ENCODE assay signal across 20 cellular contexts in the genomic region with DNA sequence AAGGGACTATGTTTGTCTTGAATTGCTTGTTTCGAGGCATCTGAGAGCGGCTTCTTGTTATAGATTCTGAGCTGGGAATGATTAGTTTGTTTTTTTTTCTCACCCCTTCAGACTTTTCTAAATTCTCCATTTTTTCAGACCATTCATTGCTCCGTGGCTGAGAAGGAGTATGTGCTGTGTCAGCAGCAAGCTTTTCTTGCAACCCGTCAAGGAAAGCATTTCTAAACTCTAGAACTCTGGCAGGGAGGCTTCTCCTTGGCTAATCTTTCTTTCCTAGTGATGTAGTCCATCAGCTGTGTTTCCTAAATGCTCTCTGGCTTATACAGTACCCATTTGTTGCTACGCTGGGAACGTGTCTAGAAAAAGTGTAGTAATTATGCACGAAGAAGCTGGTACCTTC.
"Had no signal": no experiment of that assay in that cellular context is flagged by ENCODE, and none has a peak within 500 bp of the region (broad histone marks: within the 10 kb centered on the region; RNA-seq: fewer than 3 reads in every experiment).

No MANE protein-coding gene starts in this region.

- H3K9me3 ChIP-seq: lower lobe of right lung, prostate gland, right atrium auricular region had no signal

- H3K27ac Mint-ChIP-seq: activated CD4-positive, alpha-beta memory T cell treated with anti-CD3 and anti-CD28 coated beads for 36 hours; activated CD4-positive, alpha-beta T cell treated with anti-CD3 and anti-CD28 coated beads for 36 hours; activated naive CD8-positive, alpha-beta T cell; activated T-helper 1 cell treated with anti-CD3 and anti-CD28 coated beads, Interleukin-12 subunit alpha, Interleukin-12 subunit beta, Interleukin-2, Interleukin-4 antibody, amounts not matched to agents 30 ng/mL and 10 ng/mL and 1 ng/mL, durations not matched to agents 14 hours and 24 hours and 36 hours; WTC11 had no signal

- H3K27me3 Mint-ChIP-seq: activated CD4-positive, alpha-beta memory T cell treated with anti-CD3 and anti-CD28 coated beads for 36 hours; activated CD4-positive, alpha-beta T cell treated with anti-CD3 and anti-CD28 coated beads for 36 hours; activated naive CD8-positive, alpha-beta T cell had no signal

- H3K27ac ChIP-seq: cardiac muscle cell, epithelial cell of prostate, lower lobe of right lung, prostate gland, right atrium auricular region, SK-N-MC had no signal

- H3K36me3 Mint-ChIP-seq: WTC11 had no signal

- DNase-seq: activated CD4-positive, alpha-beta memory T cell treated with anti-CD3 and anti-CD28 coated beads for 36 hours; activated CD4-positive, alpha-beta T cell treated with anti-CD3 and anti-CD28 coated beads for 36 hours; activated T-cell treated with anti-CD3 and anti-CD28 coated beads for 4 hours; amniotic stem cell; dorsolateral prefrontal cortex; lower lobe of right lung; midbrain; nephron progenitor cell; occipital lobe; stimulated activated naive CD8-positive, alpha-beta T cell treated with anti-CD3 and anti-CD28 coated beads, Interleukin-15, Interleukin-2, amounts not matched to agents 100 U/mL and 50 U/mL, for 24 hours had no signal

- FAIRE-seq: colon, islet of Langerhans had no signal

- H3K9me3 Mint-ChIP-seq: activated CD4-positive, alpha-beta memory T cell treated with anti-CD3 and anti-CD28 coated beads for 36 hours; activated T-helper 1 cell treated with anti-CD3 and anti-CD28 coated beads, Interleukin-12 subunit alpha, Interleukin-12 subunit beta, Interleukin-2, Interleukin-4 antibody, amounts not matched to agents 30 ng/mL and 10 ng/mL and 1 ng/mL, durations not matched to agents 14 hours and 24 hours and 36 hours; WTC11 had no signal

- H3K4me3 Mint-ChIP-seq: activated CD4-positive, alpha-beta memory T cell treated with anti-CD3 and anti-CD28 coated beads for 36 hours; activated CD4-positive, alpha-beta T cell treated with anti-CD3 and anti-CD28 coated beads for 36 hours; activated naive CD8-positive, alpha-beta T cell; activated T-helper 1 cell treated with anti-CD3 and anti-CD28 coated beads, Interleukin-12 subunit alpha, Interleukin-12 subunit beta, Interleukin-2, Interleukin-4 antibody, amounts not matched to agents 30 ng/mL and 10 ng/mL and 1 ng/mL, durations not matched to agents 14 hours and 24 hours and 36 hours; nephron progenitor cell; WTC11 had no signal

- H3K4me3 ChIP-seq: cardiac muscle cell, lower lobe of right lung, prostate gland, right atrium auricular region, SK-N-MC had no signal

- H3K27me3 ChIP-seq: cardiac muscle cell, dorsolateral prefrontal cortex, right atrium auricular region had no signal

- H3K4me1 ChIP-seq: lower lobe of right lung, prostate gland, right atrium auricular region had no signal

- ATAC-seq: activated CD4-positive, alpha-beta T cell treated with anti-CD3 and anti-CD28 coated beads for 36 hours; lower lobe of right lung; stimulated activated naive CD8-positive, alpha-beta T cell treated with anti-CD3 and anti-CD28 coated beads, Interleukin-15, Interleukin-2, amounts not matched to agents 100 U/mL and 50 U/mL, for 24 hours; WTC11 had no signal

- H3K36me3 ChIP-seq: cardiac muscle cell, lower lobe of right lung, prostate gland, right atrium auricular region had no signal
